16 cellular contexts compared by ENCODE assay signal in the genomic region with DNA sequence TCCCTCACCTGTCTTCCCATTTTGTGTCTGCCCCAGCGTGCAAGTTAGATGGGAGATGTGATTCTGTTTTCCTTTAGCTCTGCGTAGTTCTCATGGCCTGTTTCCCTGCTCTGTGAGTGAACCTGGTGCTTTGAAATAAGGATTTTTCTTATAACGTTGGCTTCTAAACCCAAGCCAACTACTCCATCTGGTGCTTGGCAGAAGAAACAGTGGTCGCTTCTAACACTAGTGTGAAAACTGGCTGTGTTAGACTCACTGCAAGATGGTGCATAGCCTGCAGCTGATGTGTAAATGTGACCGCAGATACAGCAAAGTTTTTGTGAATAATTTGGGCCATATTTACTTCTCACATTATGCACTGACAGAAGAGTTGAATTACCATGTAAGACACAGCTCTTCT. TPM values are rescaled to one million over a fixed set of nuclear protein-coding genes. Genes with fewer than 3 reads are reported as not detected.
A peak's percentile ranks its signal among the peaks of the same experiment; 100 is the strongest.
DNase-seq lines count a peak whose midpoint lies in the region; ATAC-seq and TF ChIP-seq lines count a peak whose summit lies in the region.
"Had no signal": no experiment of that assay in that cellular context is flagged by ENCODE, and none has a peak within 500 bp of the region (broad histone marks: within the 10 kb centered on the region; RNA-seq: fewer than 3 reads in every experiment).

No MANE protein-coding gene starts in this region.

- no peak overlapping the region for H2AFZ ChIP-seq in DND-41 (ENCODE audit: low read depth, low read length)

- no peaks in the 10 kb centered on the region for H3K9me3 ChIP-seq in DND-41 (ENCODE audit: insufficient read depth, low read length, severe bottlenecking)
- no peaks in the 10 kb centered on the region for H3K9me3 ChIP-seq in BE2C
- H3K9me3 ChIP-seq: BLaER1 had no signal

- no peak overlapping the region for H3K4me2 ChIP-seq in DND-41 (ENCODE audit: insufficient read depth, low read length)
- H3K4me2 ChIP-seq: BLaER1 had no signal

- ATAC-seq in DND-41 (ENCODE audit: insufficient read depth, low read depth), result no peak
- no peak for ATAC-seq in HG03097 (IDR thresholded peaks at IDR 0.05; ENCODE audit: low FRiP score, unreplicated experiment)
- ATAC-seq in HG03469 (IDR thresholded peaks at IDR 0.05; ENCODE audit: unreplicated experiment), result no peak
- ATAC-seq: K562 had no signal

- no peaks in the 10 kb centered on the region; the same call in 1 of the 2 replicates for H4K20me1 ChIP-seq in DND-41 (ENCODE audit: insufficient read depth, low read length)

- no peak overlapping the region for H3K27ac ChIP-seq in DND-41 (ENCODE audit: low read length)
- H3K27ac ChIP-seq: BLaER1 had no signal

- H3K27me3 ChIP-seq in DND-41 (ENCODE audit: insufficient read depth, low read length, poor library complexity) (no peaks in the 10 kb centered on the region), BE2C (no peaks in the 10 kb centered on the region)
- H3K27me3 ChIP-seq: BLaER1 had no signal

- TF ChIP-seq CTCF in DND-41 (IDR thresholded peaks at IDR 0.05; ENCODE audit: borderline replicate concordance, extremely low read depth, low read length, poor library complexity, severe bottlenecking), result peak; percentile 6
- TF ChIP-seq CTCF in BE2C (IDR thresholded peaks at IDR 0.05; ENCODE audit: low read depth, low read length), result no peak

- H3K4me3 ChIP-seq in DND-41 (ENCODE audit: low read depth in 1 of 2, low read length in 2 of 2) (no peak overlapping the region), BE2C (ENCODE audit: low read depth, low read length) (no peak overlapping the region)
- H3K4me3 ChIP-seq: BLaER1, K562 had no signal

- H3K4me1 ChIP-seq in DND-41 (ENCODE audit: insufficient read depth, low read length) (no peaks in the 10 kb centered on the region), BE2C (no peaks in the 10 kb centered on the region)
- H3K4me1 ChIP-seq: BLaER1 had no signal

- H3K36me3 ChIP-seq in DND-41 (ENCODE audit: insufficient read depth, low read length), result peaks cover 73% of the 10 kb centered on the region
- H3K36me3 ChIP-seq in BE2C, result peaks cover 51% of the 10 kb centered on the region

- DNase-seq in DND-41 (no peak), NCI-H446 (lab: John Stamatoyannopoulos, UW) (peak; percentile 10 to 71), cerebellar cortex (ENCODE audit: low spot score) (peak; percentile 89), middle frontal gyrus (ENCODE audit: extremely low spot score, low spot score) (peak; percentile 12), NCI-H226 (no peak), BE2C (no peak)
- DNase-seq: 8988T; CD4-positive, alpha-beta memory T cell; DMS153; DMS79; H9; IMR-90 had no signal

- H3K79me2 ChIP-seq in DND-41 (ENCODE audit: insufficient read depth, low read length), result peaks cover 13% of the 10 kb centered on the region

- no peak overlapping the region for H3K9ac ChIP-seq in DND-41 (ENCODE audit: low read depth, low read length)
- H3K9ac ChIP-seq: BLaER1 had no signal

RNA-seq across cellular contexts. Expression of gene GTF2H3, which starts 12.2 kb away (rescaled TPM):
- 30.7 TPM for polyA plus RNA-seq in BE2C (2012; ENCODE audit: insufficient read depth, insufficient read length, low read depth)

RNA-seq across cellular contexts. Expression of gene EIF2B1, which starts 12.4 kb away (rescaled TPM):
- 187 TPM for polyA plus RNA-seq in BE2C (2012; ENCODE audit: insufficient read depth, insufficient read length, low read depth)

RNA-seq across cellular contexts. Expression of gene TCTN2, which starts 25.1 kb away (rescaled TPM):
- 3.0 TPM for polyA plus RNA-seq in BE2C (2012; ENCODE audit: insufficient read depth, insufficient read length, low read depth)

RNA-seq across cellular contexts. Expression of gene DDX55, which starts 44.0 kb away (rescaled TPM):
- polyA plus RNA-seq in BE2C (2012; ENCODE audit: insufficient read depth, insufficient read length, low read depth), result 147 TPM

Comparison
In these comparisons a context has a peak if more than half of its experiments do, and no peak if none do; other contexts are left out.
1. DNase-seq: peak in NCI-H446 (2 of 2), cerebellar cortex (single experiment) and middle frontal gyrus (single experiment); none in DND-41 (single experiment), NCI-H226 (single experiment) and BE2C (single experiment).